In genomic region chr10:131978366-131978765, GRCh38 we compare ENCODE assay signal across 17 cellular contexts. TPM values are rescaled to one million over a fixed set of nuclear protein-coding genes. Genes with fewer than 3 reads are reported as not detected.
DNase-seq lines count a peak whose midpoint lies in the region; ATAC-seq, FAIRE-seq and TF ChIP-seq lines count a peak whose summit lies in the region.
"Had no signal": no experiment of that assay in that cellular context is flagged by ENCODE, and none has a peak within 500 bp of the region (broad histone marks: within the 10 kb centered on the region; RNA-seq: fewer than 3 reads in every experiment).

No MANE protein-coding gene starts in this region.

- TF ChIP-seq POLR2A in GM12878 (IDR thresholded peaks at IDR 0.05; ENCODE audit: low read depth, low read length) = no peak

- H3K79me2 ChIP-seq in GM12878 (ENCODE audit: control insufficient read depth, insufficient read depth, low read length) (peaks cover 83% of the 10 kb centered on the region), trophoblast cell (ENCODE audit: control insufficient read depth, insufficient read depth, low read length, poor library complexity) (peaks cover 14% of the 10 kb centered on the region)

- no peak overlapping the region for H2AK5ac ChIP-seq in trophoblast cell (ENCODE audit: low read length)

- SMC1A ChIA-PET in GM12878 (lab: Charles Lee; ENCODE audit: uncharacterized antibody, unreplicated experiment) = interaction anchor here (0.8 kb wide), 1 partner anchor 78 kb away, joined by 4 read pairs; no protein-coding TSS in a partner anchor

- no peak for FAIRE-seq in GM12878 (lab: Jason Lieb, UNC)

- H3K36me3 ChIP-seq in H7 (replicated peaks; ENCODE audit: control insufficient read depth, insufficient read depth, low read length) = no peaks in the 10 kb centered on the region
- peaks cover 0 to 16% of the 10 kb centered on the region in 2 experiments; a peak in 2 of 4 replicates for H3K36me3 ChIP-seq in GM12878 (ENCODE audit: control insufficient read depth in 2 of 2, insufficient read depth in 2 of 2, low read length in 1 of 2)
- peaks cover 5 to 10% of the 10 kb centered on the region in 2 experiments for H3K36me3 ChIP-seq in trophoblast cell (ENCODE audit: control insufficient read depth in 1 of 2, insufficient read depth in 2 of 2, low read length in 2 of 2)

- no peak overlapping the region for H4K8ac ChIP-seq in trophoblast cell (ENCODE audit: low read depth, low read length)

- no peak overlapping the region for H3K14ac ChIP-seq in trophoblast cell (ENCODE audit: low read length)

- H3K4me3 Mint-ChIP-seq in activated CD4-positive, alpha-beta T cell treated with anti-CD3 and anti-CD28 coated beads for 36 hours = peak overlapping the region; percentile 13
- H3K4me3 Mint-ChIP-seq in immature natural killer cell = no peak overlapping the region
- H3K4me3 Mint-ChIP-seq: natural killer cell treated with Interleukin-12 subunit alpha and Interleukin-12 subunit beta and Interleukin-15 and Interleukin-18, amount 100 ng/mL, for 72 hours had no signal

- TF ChIP-seq RAD21 in GM12878 (IDR thresholded peaks at IDR 0.05; ENCODE audit: insufficient read depth, low read depth, low read length) = no peak

- H3K4ac ChIP-seq in trophoblast cell (ENCODE audit: low read depth, low read length) = no peak overlapping the region

- H3K9me3 ChIP-seq in GM12878 (replicated peaks; ENCODE audit: control insufficient read depth, insufficient read depth, low read length) = no peaks in the 10 kb centered on the region
- peaks cover 2% of the 10 kb centered on the region for H3K9me3 ChIP-seq in trophoblast cell (ENCODE audit: insufficient read depth, low read depth, low read length)
- H3K9me3 ChIP-seq: stomach had no signal

- peaks cover 15% of the 10 kb centered on the region for H3K27me3 ChIP-seq in H7 (ENCODE audit: control insufficient read depth, insufficient read depth, low read length)
- H3K27me3 ChIP-seq in GM12878 (replicated peaks in 1 of 2; ENCODE audit: control insufficient read depth in 2 of 2, insufficient read depth in 2 of 2, low read length in 1 of 2) = no peaks in the 10 kb centered on the region
- H3K27me3 ChIP-seq in trophoblast cell (ENCODE audit: insufficient read depth, low read length) = peaks cover 10% of the 10 kb centered on the region

- CTCF ChIA-PET in activated CD4-positive, alpha-beta T cell treated with anti-CD3 and anti-CD28 coated beads for 36 hours (lab: Charles Lee) = interaction anchor here (0.6 kb wide), 1 partner anchor 14 kb away, joined by 3 read pairs; no protein-coding TSS in a partner anchor
- CTCF ChIA-PET in GM12878 (lab: Yijun Ruan, JAX) = interaction anchor here (1.3 kb wide), 1 partner anchor 81 kb away, joined by 3 read pairs; no protein-coding TSS in a partner anchor

- peaks cover 66% of the 10 kb centered on the region for H3K36me3 Mint-ChIP-seq in activated CD4-positive, alpha-beta T cell treated with anti-CD3 and anti-CD28 coated beads for 36 hours (ENCODE audit: low read depth)
- no peaks in the 10 kb centered on the region for H3K36me3 Mint-ChIP-seq in immature natural killer cell
- H3K36me3 Mint-ChIP-seq: natural killer cell treated with Interleukin-12 subunit alpha and Interleukin-12 subunit beta and Interleukin-15 and Interleukin-18, amount 100 ng/mL, for 72 hours had no signal

- peak overlapping the region; percentile 17 for H3K27ac Mint-ChIP-seq in activated CD4-positive, alpha-beta T cell treated with anti-CD3 and anti-CD28 coated beads for 36 hours
- H3K27ac Mint-ChIP-seq in immature natural killer cell = peak overlapping the region in 2 of 6 donors; percentile 57 to 60

- H3K27ac ChIP-seq in GM12878 (ENCODE audit: control insufficient read depth, insufficient read depth) = no peak overlapping the region
- no peak overlapping the region for H3K27ac ChIP-seq in trophoblast cell (ENCODE audit: low read depth, low read length)
- H3K27ac ChIP-seq: coronary artery, stomach had no signal

- POLR2A ChIA-PET in activated CD4-positive, alpha-beta T cell treated with anti-CD3 and anti-CD28 coated beads for 36 hours (lab: Charles Lee) = no interaction called here
- POLR2A ChIA-PET in GM12878 (lab: Charles Lee) = no interaction called here

- H3K27me3 Mint-ChIP-seq in activated CD4-positive, alpha-beta T cell treated with anti-CD3 and anti-CD28 coated beads for 36 hours = no peaks in the 10 kb centered on the region
- H3K27me3 Mint-ChIP-seq in immature natural killer cell (ENCODE audit: low read depth in 3 of 3) = peaks cover 6 to 16% (median 8%) of the 10 kb centered on the region in 3 donors
- H3K27me3 Mint-ChIP-seq: natural killer cell treated with Interleukin-12 subunit alpha and Interleukin-12 subunit beta and Interleukin-15 and Interleukin-18, amount 100 ng/mL, for 72 hours had no signal

- intact Hi-C loops in activated CD4-positive, alpha-beta T cell treated with anti-CD3 and anti-CD28 coated beads for 36 hours (cut with DNase I, micrococcal nuclease) = no loop called here
- intact Hi-C loops in GM12878 (cut with micrococcal nuclease; ENCODE audit: unreplicated experiment) = no loop called here

- H4K91ac ChIP-seq in trophoblast cell (ENCODE audit: low read depth, low read length) = no peak overlapping the region

- WGBS in GM12878 (ENCODE audit: insufficient coverage, insufficient replicate concordance, low lambda C conversion rate, missing lambda C conversion rate) = 88% methylated on average over 3 of the region's 3 CpGs
- no CpG with 5 or more reads among the region's 3 CpGs for WGBS in trophoblast cell (ENCODE audit: extremely low coverage, insufficient coverage, insufficient read length)

- H2AFZ ChIP-seq in GM12878 (ENCODE audit: control insufficient read depth, low read depth, low read length) = no peak overlapping the region
- no peak overlapping the region for H2AFZ ChIP-seq in trophoblast cell (ENCODE audit: insufficient read depth, low read length, poor library complexity)

- H3K79me1 ChIP-seq in trophoblast cell (ENCODE audit: low read length) = peaks cover 18% of the 10 kb centered on the region

- H3K4me2 ChIP-seq in GM12878 (ENCODE audit: control insufficient read depth, insufficient read depth) (peak overlapping the region; percentile 72), trophoblast cell (ENCODE audit: low read length) (no peak overlapping the region)

- H4K12ac ChIP-seq in trophoblast cell (ENCODE audit: low read depth, low read length) = no peak overlapping the region

- no peak overlapping the region for H3K23ac ChIP-seq in trophoblast cell (ENCODE audit: low read length)

- in situ Hi-C loops in GM12878 (cut with MboI) = no loop called here

- peak overlapping the region; percentile 25 for H3K18ac ChIP-seq in trophoblast cell (ENCODE audit: low read length)

- peaks cover 15% of the 10 kb centered on the region for H4K20me1 ChIP-seq in GM12878 (ENCODE audit: control insufficient read depth, insufficient read depth)

- no peaks in the 10 kb centered on the region for H3K9me3 Mint-ChIP-seq in activated CD4-positive, alpha-beta T cell treated with anti-CD3 and anti-CD28 coated beads for 36 hours (ENCODE audit: low read depth)
- no peaks in the 10 kb centered on the region for H3K9me3 Mint-ChIP-seq in immature natural killer cell
- H3K9me3 Mint-ChIP-seq: HFFc6; natural killer cell treated with Interleukin-12 subunit alpha and Interleukin-12 subunit beta and Interleukin-15 and Interleukin-18, amount 100 ng/mL, for 72 hours had no signal

- no peak for DNase-seq in activated CD4-positive, alpha-beta T cell treated with anti-CD3 and anti-CD28 coated beads for 36 hours
- no peak for DNase-seq in activated CD4-positive, alpha-beta T cell treated with anti-CD3 and anti-CD28 coated beads, Interleukin-2, amount 50 U/mL, for 4 hours
- peak; percentile 36 for DNase-seq in H7
- no peak for DNase-seq in GM12878 (ENCODE audit: low read depth, low spot score)
- no peak for DNase-seq in trophoblast cell
- DNase-seq in immature natural killer cell = no peak
- DNase-seq in effector CD8-positive, alpha-beta T cell (lab: John Stamatoyannopoulos, UW) = no peak
- DNase-seq in SKM-1 treated with dmso at 0.1 percent for 144 hours (lab: John Stamatoyannopoulos, UW; ENCODE audit: unreplicated experiment) = no peak
- DNase-seq: amniotic stem cell, HFFc6, NCI-H187 treated with DMSO at 0.1 percent for 48 hours, NCI-H69, right cardiac atrium, stomach, T1000 had no signal

- peaks cover 68% of the 10 kb centered on the region for H3K4me1 Mint-ChIP-seq in activated CD4-positive, alpha-beta T cell treated with anti-CD3 and anti-CD28 coated beads for 36 hours
- peaks cover 43 to 44% of the 10 kb centered on the region in 2 donors for H3K4me1 Mint-ChIP-seq in immature natural killer cell

- H2BK5ac ChIP-seq in trophoblast cell (ENCODE audit: low read depth, low read length, poor library complexity) = no peak overlapping the region

- H3K9ac ChIP-seq in GM12878 (ENCODE audit: control insufficient read depth, insufficient read depth, low read length) (peak overlapping the region; percentile 15; the same call in 1 of the 2 replicates), trophoblast cell (ENCODE audit: low read length) (no peak overlapping the region)

- TF ChIP-seq EP300 in GM12878 (IDR thresholded peaks at IDR 0.05; ENCODE audit: borderline replicate concordance in 1 of 2, control insufficient read depth in 1 of 2, low read depth in 2 of 2, low read length in 2 of 2) = no peak

- RAD21 ChIA-PET in GM12878 (lab: Charles Lee; ENCODE audit: unreplicated experiment) = no interaction called here

- BruUV-seq in GM12878 (replicated peaks; lab: Mats Ljungman, UMichigan) = no TSS peak

- H3K4me3 ChIP-seq in H7 (ENCODE audit: insufficient read depth, low read depth, low read length) (no peak overlapping the region), GM12878 (peak overlapping the region; percentile 75), trophoblast cell (ENCODE audit: low read depth, low read length) (no peak overlapping the region)
- H3K4me3 ChIP-seq: coronary artery, stomach had no signal

- TF ChIP-seq CTCF in GM12878 (IDR thresholded peaks at IDR 0.05 in 2 of 3, conservative IDR thresholded peaks at IDR 0.05 in 1 of 3; ENCODE audit: control insufficient read depth in 2 of 3, extremely low read depth in 1 of 3, insufficient read depth in 1 of 3, low read depth in 3 of 3, low read length in 3 of 3) = no peak

- H3K4me1 ChIP-seq in GM12878 (ENCODE audit: control insufficient read depth, insufficient read depth, low read length) = peaks cover 3% of the 10 kb centered on the region
- H3K4me1 ChIP-seq in trophoblast cell (ENCODE audit: control insufficient read depth in 1 of 2, insufficient read depth in 2 of 2, low read length in 2 of 2) = peaks cover 14 to 18% of the 10 kb centered on the region in 2 experiments

- ATAC-seq in activated CD4-positive, alpha-beta T cell treated with anti-CD3 and anti-CD28 coated beads for 36 hours = no peak
- ATAC-seq in GM12878 = no peak
- ATAC-seq: natural killer cell treated with Interleukin-12 subunit alpha and Interleukin-12 subunit beta and Interleukin-15 and Interleukin-18, amount 100 ng/mL, for 72 hours; right cardiac atrium had no signal

- no peak overlapping the region for H2BK12ac ChIP-seq in trophoblast cell (ENCODE audit: low read length)

- H2BK120ac ChIP-seq in trophoblast cell (ENCODE audit: insufficient read depth, low read length, poor library complexity) = no peak overlapping the region

RNA-seq across cellular contexts. Expression of gene BNIP3, which starts 3.4 kb away (rescaled TPM):
- total RNA-seq in activated CD4-positive, alpha-beta T cell treated with anti-CD3 and anti-CD28 coated beads for 36 hours = 100 to 1,000 TPM; 200 to 256 TPM
- total RNA-seq in H7 (2014; rRNA removed; shearing (Covaris generic)) = 129 and 219 TPM in 2 replicates
- 159 and 174 TPM in 2 replicates for total RNA-seq in GM12878 (2013; cell fraction: nucleolus; rRNA removed)
- total RNA-seq in GM12878 (2014; rRNA removed) (27.9 and 31.6 TPM in 2 replicates), GM12878 (2014; rRNA removed; fragmentation: Illumina TruSeq; extraction: Trizol) (25.0 and 27.0 TPM in 2 replicates), GM12878 (2021) (28.7 and 31.9 TPM in 2 replicates)
- polyA plus RNA-seq in GM12878 (2011; ENCODE audit: low read depth) = 33.5 TPM
- polyA plus RNA-seq in GM12878 (2011; rRNA removed) (122 and 204 TPM in 2 replicates), GM12878 (2014; fragmentation: Illumina TruSeq; extraction: Trizol) (30.7 and 31.2 TPM in 2 replicates), GM12878 (2014; fragmentation: Nextera tagmentation; extraction: Ambion mirVana) (10 to 100 TPM in 1 of 2 experiments, 1 to 10 TPM in 1; 7.7 to 14.0 TPM), GM12878 (2014; rRNA removed) (41.6 and 41.8 TPM in 2 replicates), GM12878 (2016; fragmentation: Nextera tagmentation; extraction: Ambion mirVana) (10 to 100 TPM; 35.8 to 40.2 TPM), immature natural killer cell (10 to 100 TPM in 1 of 3 donors, 1 to 10 TPM in 2; 8.7 to 17.8 (median 9.0) TPM)
- 69.8 and 101 TPM in 2 replicates for polyA plus RNA-seq in GM12878 (2011; cell fraction: cytosol; rRNA removed)
- 95.0 and 131 TPM in 2 replicates for polyA plus RNA-seq in GM12878 (2011; cell fraction: nucleus; rRNA removed)
- 62.6 and 115 TPM in 2 replicates for polyA plus RNA-seq in GM12878 (2012)
- 34.5 and 49.7 TPM in 2 replicates for polyA minus RNA-seq in GM12878 (2011; rRNA and poly(A)+ RNA removed)
- polyA minus RNA-seq in GM12878 (2011; cell fraction: cytosol; rRNA and poly(A)+ RNA removed) = 30.2 and 31.9 TPM in 2 replicates
- polyA minus RNA-seq in GM12878 (2011; cell fraction: nucleus; rRNA and poly(A)+ RNA removed) = 40.9 and 42.3 TPM in 2 replicates
- polyA plus RNA-seq in trophoblast cell (2013) = 237 and 248 TPM in 2 replicates
